In genomic region chr11:74768172-74768584, GRCh38 we compare ENCODE assay signal across 10 cellular contexts. TPM values are rescaled to one million over a fixed set of nuclear protein-coding genes. Genes with fewer than 3 reads are reported as not detected.
DNase-seq lines count a peak whose midpoint lies in the region; ATAC-seq lines count a peak whose summit lies in the region.
"Not testable (repeated sequence)": the region's sequence is repeated elsewhere in the genome, so short reads cannot be mapped to it uniquely, and the experiment has no call there.
"Had no signal": no experiment of that assay in that cellular context is flagged by ENCODE, and none has a peak within 500 bp of the region (broad histone marks: within the 10 kb centered on the region; RNA-seq: fewer than 3 reads in every experiment).

No MANE protein-coding gene starts in this region.

- H3K36me3 Mint-ChIP-seq in activated CD4-positive, alpha-beta T cell treated with anti-CD3 and anti-CD28 coated beads for 36 hours (ENCODE audit: low read depth), result peaks cover 13% of the 10 kb centered on the region
- H3K36me3 Mint-ChIP-seq in activated naive CD8-positive, alpha-beta T cell treated with anti-CD3 and anti-CD28 coated beads, Interleukin-2, amount 50 U/mL, for 24 hours (ENCODE audit: low read depth), result peaks cover 15% of the 10 kb centered on the region

- POLR2A ChIA-PET in activated CD4-positive, alpha-beta T cell treated with anti-CD3 and anti-CD28 coated beads for 36 hours (lab: Charles Lee), result interaction anchor here (0.7 to 0.8 kb wide), 2 partner anchors 180 to 977 kb away, joined by 3 read pairs; partner anchors contain the start of genes SPCS2 and XRRA1

- CTCF ChIA-PET in activated CD4-positive, alpha-beta T cell treated with anti-CD3 and anti-CD28 coated beads for 36 hours (lab: Charles Lee), result interaction anchor here (1.0 to 2.5 kb wide), 2 partner anchors 12 to 67 kb away, joined by 3 to 6 read pairs; no protein-coding TSS in a partner anchor

- H3K4me1 Mint-ChIP-seq in activated CD4-positive, alpha-beta T cell treated with anti-CD3 and anti-CD28 coated beads for 36 hours, result peaks cover 30% of the 10 kb centered on the region
- peaks cover 37% of the 10 kb centered on the region for H3K4me1 Mint-ChIP-seq in activated naive CD8-positive, alpha-beta T cell treated with anti-CD3 and anti-CD28 coated beads, Interleukin-2, amount 50 U/mL, for 24 hours

- intact Hi-C loops in activated CD4-positive, alpha-beta T cell treated with anti-CD3 and anti-CD28 coated beads for 36 hours (cut with DNase I, micrococcal nuclease), result not testable (repeated sequence)

- H3K27me3 Mint-ChIP-seq in activated CD4-positive, alpha-beta T cell treated with anti-CD3 and anti-CD28 coated beads for 36 hours; activated naive CD8-positive, alpha-beta T cell treated with anti-CD3 and anti-CD28 coated beads, Interleukin-2, amount 50 U/mL, for 24 hours: not testable (repeated sequence)

- not testable (repeated sequence) for H3K4me3 Mint-ChIP-seq in activated CD4-positive, alpha-beta T cell treated with anti-CD3 and anti-CD28 coated beads for 36 hours; activated naive CD8-positive, alpha-beta T cell treated with anti-CD3 and anti-CD28 coated beads, Interleukin-2, amount 50 U/mL, for 24 hours

- H3K9me3 Mint-ChIP-seq in activated CD4-positive, alpha-beta T cell treated with anti-CD3 and anti-CD28 coated beads for 36 hours (ENCODE audit: low read depth); activated naive CD8-positive, alpha-beta T cell treated with anti-CD3 and anti-CD28 coated beads, Interleukin-2, amount 50 U/mL, for 24 hours: not testable (repeated sequence)

- ATAC-seq in GM18511 (IDR thresholded peaks at IDR 0.05; ENCODE audit: unreplicated experiment) (peak; percentile 70), GM21360 (IDR thresholded peaks at IDR 0.05; ENCODE audit: unreplicated experiment) (peak; percentile 57), HG02884 (IDR thresholded peaks at IDR 0.05; ENCODE audit: unreplicated experiment) (peak; percentile 65), HG03565 (IDR thresholded peaks at IDR 0.05; ENCODE audit: unreplicated experiment) (peak; percentile 47)
- peak; percentile 95 for ATAC-seq in activated CD4-positive, alpha-beta T cell treated with anti-CD3 and anti-CD28 coated beads for 36 hours
- peak; percentile 86 for ATAC-seq in activated naive CD8-positive, alpha-beta T cell treated with anti-CD3 and anti-CD28 coated beads, Interleukin-2, amount 50 U/mL, for 24 hours

- peak overlapping the region; percentile 39 for H3K27ac Mint-ChIP-seq in activated CD4-positive, alpha-beta T cell treated with anti-CD3 and anti-CD28 coated beads for 36 hours
- not testable (repeated sequence) for H3K27ac Mint-ChIP-seq in activated naive CD8-positive, alpha-beta T cell treated with anti-CD3 and anti-CD28 coated beads, Interleukin-2, amount 50 U/mL, for 24 hours

- DNase-seq in activated CD4-positive, alpha-beta T cell treated with anti-CD3 and anti-CD28 coated beads for 36 hours, result peak; percentile 72
- DNase-seq in activated naive CD8-positive, alpha-beta T cell treated with anti-CD3 and anti-CD28 coated beads, Interleukin-2, amount 50 U/mL, for 24 hours, result peak; percentile 52
- peak; percentile 46 for DNase-seq in stimulated activated CD4-positive, alpha-beta T cell treated with anti-CD3 and anti-CD28 coated beads, Interleukin-15, amount 100 ng/mL, for 24 hours

RNA-seq across cellular contexts. Expression of gene RNF169, which starts 19.5 kb away (rescaled TPM):
- 10 to 100 TPM; 15.3 to 16.0 TPM for total RNA-seq in activated CD4-positive, alpha-beta T cell treated with anti-CD3 and anti-CD28 coated beads for 36 hours

RNA-seq across cellular contexts. Expression of gene CHRDL2, which starts 37.0 kb away (rescaled TPM):
- not detected for total RNA-seq in activated CD4-positive, alpha-beta T cell treated with anti-CD3 and anti-CD28 coated beads for 36 hours
- total RNA-seq: body of pancreas, mononuclear cell, occipital lobe had no signal

Comparison
In these comparisons a context has a peak if more than half of its experiments do, and no peak if none do; other contexts are left out.
1. Peak in every context shown above with its lines: DNase-seq and ATAC-seq.